Comparison of ENCODE assay signal across 19 cellular contexts in genomic region chr22:27175444-27175843, GRCh38.
"Had no signal": no experiment of that assay in that cellular context is flagged by ENCODE, and none has a peak within 500 bp of the region (broad histone marks: within the 10 kb centered on the region; RNA-seq: fewer than 3 reads in every experiment).

No MANE protein-coding gene starts in this region.

- H3K4me3 ChIP-seq: left ventricle myocardium inferior, sigmoid colon, thoracic aorta had no signal

- H3K27ac ChIP-seq: left ventricle myocardium inferior, sigmoid colon, thoracic aorta had no signal

- H3K4me2 ChIP-seq: SK-N-SH had no signal

- DNase-seq: activated B cell treated with CpG ODN at 0.5 μM for 24 hours; activated CD4-positive, alpha-beta T cell treated with anti-CD3 and anti-CD28 coated beads for 4 hours; activated CD8-positive, alpha-beta T cell treated with anti-CD3 and anti-CD28 coated beads for 36 hours; activated effector memory CD4-positive, alpha-beta T cell treated with Interleukin-2 at 50 U/mL for 16 hours; activated naive CD4-positive, alpha-beta T cell treated with anti-CD3 and anti-CD28 coated beads, Interleukin-2, amount 10 ng/mL, durations not matched to agents 7 days and 5 days; activated naive CD8-positive, alpha-beta T cell treated with anti-CD3 and anti-CD28 coated beads, Interleukin-2, amount 50 U/mL, for 24 hours; activated T-cell treated with anti-CD3 and anti-CD28 coated beads, Interleukin-2, amount 50 U/mL, for 4 hours; anterior cingulate cortex; effector memory CD4-positive, alpha-beta T cell; foreskin fibroblast; left ventricle myocardium inferior; mammary epithelial cell; sigmoid colon; SK-N-SH; stimulated activated CD4-positive, alpha-beta T cell treated with anti-CD3 and anti-CD28 coated beads, Interleukin-4, amount 100 ng/mL, for 4 hours; stimulated activated naive B cell treated with anti-CD40 and anti-IgM and Interleukin-4, amounts not matched to agents 10 μg/mL and 1 μg/mL and 100 μg/mL, for 72 hours had no signal

- H3K27me3 ChIP-seq: sigmoid colon had no signal

- FAIRE-seq: keratinocyte, TTC549 had no signal

- H3K9ac ChIP-seq: SK-N-SH had no signal

- H3K9me3 ChIP-seq: left ventricle myocardium inferior, sigmoid colon, SK-N-SH, thoracic aorta had no signal

- H3K4me1 ChIP-seq: left ventricle myocardium inferior had no signal

- H3K36me3 ChIP-seq: left ventricle myocardium inferior, sigmoid colon, thoracic aorta had no signal

- ATAC-seq: activated CD8-positive, alpha-beta T cell treated with anti-CD3 and anti-CD28 coated beads for 36 hours; activated naive CD8-positive, alpha-beta T cell treated with anti-CD3 and anti-CD28 coated beads, Interleukin-2, amount 50 U/mL, for 24 hours; activated T-cell treated with anti-CD3 and anti-CD28 coated beads, Interleukin-2, amount 50 U/mL, for 4 hours; stimulated activated naive B cell treated with anti-CD40 and anti-IgM and Interleukin-4, amounts not matched to agents 10 μg/mL and 1 μg/mL and 100 μg/mL, for 72 hours had no signal
